In the genomic region with DNA sequence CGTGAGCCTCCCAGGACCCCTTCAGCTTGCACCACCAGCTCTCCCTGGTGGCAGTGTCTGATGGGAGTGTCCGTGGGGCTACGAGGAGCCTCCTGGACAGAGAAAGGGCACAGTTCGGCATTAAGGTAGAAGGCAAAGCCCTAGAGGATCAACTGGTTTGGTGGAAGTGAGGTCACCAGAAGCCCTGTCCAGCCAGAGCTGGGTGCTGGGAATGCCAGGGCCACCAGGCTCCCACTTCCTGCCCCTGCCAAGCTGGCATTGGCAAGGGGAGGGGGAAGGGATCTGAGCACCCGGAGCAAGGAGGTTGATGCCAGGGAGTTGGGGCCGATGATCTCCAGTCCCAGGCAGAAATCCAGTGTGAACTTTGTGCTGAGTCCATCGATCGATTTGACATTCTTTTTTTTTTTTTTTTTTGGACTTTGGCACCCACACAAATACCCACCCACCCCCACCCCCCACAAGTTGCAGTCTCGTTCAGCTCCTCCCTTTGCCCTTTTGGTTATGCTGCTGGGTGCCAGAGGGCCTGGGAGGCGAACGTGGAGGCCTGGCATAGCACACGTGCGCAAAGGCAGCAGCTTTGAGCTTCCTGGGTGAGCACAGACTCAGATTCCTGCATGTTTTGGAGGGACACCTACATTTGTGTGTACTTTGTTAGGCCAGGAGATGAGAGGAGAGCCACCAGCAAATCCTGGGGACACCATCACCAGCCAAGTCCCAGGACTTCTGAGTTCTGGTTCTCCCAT, we compare ENCODE assay signal across 1 cellular context.
A peak's percentile ranks its signal among the peaks of the same experiment; 100 is the strongest.
TF ChIP-seq lines count a peak whose summit lies in the region.

No MANE protein-coding gene starts in this region.

TF ChIP-seq in HepG2, 621 proteins besides CTCF, POLR2A, EP300 and RAD21 (continued from another document and continues in another):
- TF ChIP-seq, protein P1, sequence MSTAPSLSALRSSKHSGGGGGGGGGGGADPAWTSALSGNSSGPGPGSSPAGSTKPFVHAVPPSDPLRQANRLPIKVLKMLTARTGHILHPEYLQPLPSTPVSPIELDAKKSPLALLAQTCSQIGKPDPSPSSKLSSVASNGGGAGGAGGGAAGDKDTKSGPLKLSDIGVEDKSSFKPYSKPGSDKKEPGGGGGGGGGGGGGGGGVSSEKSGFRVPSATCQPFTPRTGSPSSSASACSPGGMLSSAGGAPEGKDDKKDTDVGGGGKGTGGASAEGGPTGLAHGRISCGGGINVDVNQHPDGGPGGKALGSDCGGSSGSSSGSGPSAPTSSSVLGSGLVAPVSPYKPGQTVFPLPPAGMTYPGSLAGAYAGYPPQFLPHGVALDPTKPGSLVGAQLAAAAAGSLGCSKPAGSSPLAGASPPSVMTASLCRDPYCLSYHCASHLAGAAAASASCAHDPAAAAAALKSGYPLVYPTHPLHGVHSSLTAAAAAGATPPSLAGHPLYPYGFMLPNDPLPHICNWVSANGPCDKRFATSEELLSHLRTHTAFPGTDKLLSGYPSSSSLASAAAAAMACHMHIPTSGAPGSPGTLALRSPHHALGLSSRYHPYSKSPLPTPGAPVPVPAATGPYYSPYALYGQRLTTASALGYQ (CRISPR knock-in tag; IDR thresholded peaks at IDR 0.05): peak; percentile 86; the same call in 1 of the 2 replicates
- TF ChIP-seq POLR2AphosphoS5 (IDR thresholded peaks at IDR 0.05; ENCODE audit: low read depth, low read length): peak; percentile 89
- TF ChIP-seq SUZ12 (IDR thresholded peaks at IDR 0.05; ENCODE audit: low read depth, low read length): no peak
- TF ChIP-seq, protein P2, sequence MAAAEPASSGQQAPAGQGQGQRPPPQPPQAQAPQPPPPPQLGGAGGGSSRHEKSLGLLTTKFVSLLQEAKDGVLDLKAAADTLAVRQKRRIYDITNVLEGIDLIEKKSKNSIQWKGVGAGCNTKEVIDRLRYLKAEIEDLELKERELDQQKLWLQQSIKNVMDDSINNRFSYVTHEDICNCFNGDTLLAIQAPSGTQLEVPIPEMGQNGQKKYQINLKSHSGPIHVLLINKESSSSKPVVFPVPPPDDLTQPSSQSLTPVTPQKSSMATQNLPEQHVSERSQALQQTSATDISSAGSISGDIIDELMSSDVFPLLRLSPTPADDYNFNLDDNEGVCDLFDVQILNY (CRISPR knock-in tag; conservative IDR thresholded peaks at IDR 0.05): no peak
- TF ChIP-seq RNF2 (conservative IDR thresholded peaks at IDR 0.05; ENCODE audit: low read depth): peak; percentile 74
- TF ChIP-seq MEF2D (CRISPR knock-in tag; IDR thresholded peaks at IDR 0.05): peak; percentile 80; the same call in 1 of the 2 replicates
- TF ChIP-seq, protein P3, sequence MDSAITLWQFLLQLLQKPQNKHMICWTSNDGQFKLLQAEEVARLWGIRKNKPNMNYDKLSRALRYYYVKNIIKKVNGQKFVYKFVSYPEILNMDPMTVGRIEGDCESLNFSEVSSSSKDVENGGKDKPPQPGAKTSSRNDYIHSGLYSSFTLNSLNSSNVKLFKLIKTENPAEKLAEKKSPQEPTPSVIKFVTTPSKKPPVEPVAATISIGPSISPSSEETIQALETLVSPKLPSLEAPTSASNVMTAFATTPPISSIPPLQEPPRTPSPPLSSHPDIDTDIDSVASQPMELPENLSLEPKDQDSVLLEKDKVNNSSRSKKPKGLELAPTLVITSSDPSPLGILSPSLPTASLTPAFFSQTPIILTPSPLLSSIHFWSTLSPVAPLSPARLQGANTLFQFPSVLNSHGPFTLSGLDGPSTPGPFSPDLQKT (CRISPR knock-in tag; IDR thresholded peaks at IDR 0.05; ENCODE audit: borderline replicate concordance): peak; percentile 50; the same call in 1 of the 2 replicates
- TF ChIP-seq NCOA1 (CRISPR knock-in tag; IDR thresholded peaks at IDR 0.05): peak; percentile 62
- TF ChIP-seq ZNF263 (CRISPR knock-in tag; IDR thresholded peaks at IDR 0.05): peak; percentile 81
- 0 out of 2 replicates have a peak, but pooled peaks have one; percentile 26 for TF ChIP-seq ZFAT (CRISPR knock-in tag; conservative IDR thresholded peaks at IDR 0.05)
- peak; percentile 19 for TF ChIP-seq CCAR2 (optimal IDR thresholded peaks at IDR 0.05; ENCODE audit: low read depth, low read length)
- peak; percentile 18; the same call in 1 of the 2 replicates for TF ChIP-seq NR1H2 (CRISPR knock-in tag; IDR thresholded peaks at IDR 0.05; ENCODE audit: borderline replicate concordance, low read depth)
- TF ChIP-seq ZNF264 (CRISPR knock-in tag; IDR thresholded peaks at IDR 0.05): peak; percentile 84
- TF ChIP-seq, protein P4, sequence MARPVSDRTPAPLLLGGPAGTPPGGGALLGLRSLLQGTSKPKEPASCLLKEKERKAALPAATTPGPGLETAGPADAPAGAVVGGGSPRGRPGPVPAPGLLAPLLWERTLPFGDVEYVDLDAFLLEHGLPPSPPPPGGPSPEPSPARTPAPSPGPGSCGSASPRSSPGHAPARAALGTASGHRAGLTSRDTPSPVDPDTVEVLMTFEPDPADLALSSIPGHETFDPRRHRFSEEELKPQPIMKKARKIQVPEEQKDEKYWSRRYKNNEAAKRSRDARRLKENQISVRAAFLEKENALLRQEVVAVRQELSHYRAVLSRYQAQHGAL (CRISPR knock-in tag; IDR thresholded peaks at IDR 0.05; ENCODE audit: not compliant biosample characterization): peak; percentile 58
- TF ChIP-seq, protein P5, sequence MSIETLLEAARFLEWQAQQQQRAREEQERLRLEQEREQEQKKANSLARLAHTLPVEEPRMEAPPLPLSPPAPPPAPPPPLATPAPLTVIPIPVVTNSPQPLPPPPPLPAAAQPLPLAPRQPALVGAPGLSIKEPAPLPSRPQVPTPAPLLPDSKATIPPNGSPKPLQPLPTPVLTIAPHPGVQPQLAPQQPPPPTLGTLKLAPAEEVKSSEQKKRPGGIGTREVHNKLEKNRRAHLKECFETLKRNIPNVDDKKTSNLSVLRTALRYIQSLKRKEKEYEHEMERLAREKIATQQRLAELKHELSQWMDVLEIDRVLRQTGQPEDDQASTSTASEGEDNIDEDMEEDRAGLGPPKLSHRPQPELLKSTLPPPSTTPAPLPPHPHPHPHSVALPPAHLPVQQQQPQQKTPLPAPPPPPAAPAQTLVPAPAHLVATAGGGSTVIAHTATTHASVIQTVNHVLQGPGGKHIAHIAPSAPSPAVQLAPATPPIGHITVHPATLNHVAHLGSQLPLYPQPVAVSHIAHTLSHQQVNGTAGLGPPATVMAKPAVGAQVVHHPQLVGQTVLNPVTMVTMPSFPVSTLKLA (IDR thresholded peaks at IDR 0.05): peak; percentile 84
- peak; percentile 79 for TF ChIP-seq MEIS2 (CRISPR knock-in tag; IDR thresholded peaks at IDR 0.05)
- no peak; the same call in 1 of the 2 replicates for TF ChIP-seq XBP1 (CRISPR knock-in tag; IDR thresholded peaks at IDR 0.05)
- TF ChIP-seq SOX5 (CRISPR knock-in tag; IDR thresholded peaks at IDR 0.05; ENCODE audit: borderline replicate concordance): peak; percentile 79
- TF ChIP-seq NFKB2 (CRISPR knock-in tag; IDR thresholded peaks at IDR 0.05; ENCODE audit: borderline replicate concordance): peak; percentile 93
- TF ChIP-seq ZNF430 (CRISPR knock-in tag; IDR thresholded peaks at IDR 0.05): peak; percentile 84
- no peak for TF ChIP-seq PRMT3 (CRISPR knock-in tag; IDR thresholded peaks at IDR 0.05; ENCODE audit: borderline replicate concordance, low read depth)
- TF ChIP-seq MAFG (CRISPR knock-in tag; IDR thresholded peaks at IDR 0.05): no peak
- no peak for TF ChIP-seq ZFP36 (IDR thresholded peaks at IDR 0.05; ENCODE audit: borderline replicate concordance, low read depth, low read length, partially characterized antibody)
- TF ChIP-seq, protein P6, sequence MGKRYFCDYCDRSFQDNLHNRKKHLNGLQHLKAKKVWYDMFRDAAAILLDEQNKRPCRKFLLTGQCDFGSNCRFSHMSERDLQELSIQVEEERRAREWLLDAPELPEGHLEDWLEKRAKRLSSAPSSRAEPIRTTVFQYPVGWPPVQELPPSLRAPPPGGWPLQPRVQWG (CRISPR knock-in tag; IDR thresholded peaks at IDR 0.05; ENCODE audit: borderline replicate concordance, low read depth): no peak; the same call in 1 of the 2 replicates
- TF ChIP-seq, protein P7, sequence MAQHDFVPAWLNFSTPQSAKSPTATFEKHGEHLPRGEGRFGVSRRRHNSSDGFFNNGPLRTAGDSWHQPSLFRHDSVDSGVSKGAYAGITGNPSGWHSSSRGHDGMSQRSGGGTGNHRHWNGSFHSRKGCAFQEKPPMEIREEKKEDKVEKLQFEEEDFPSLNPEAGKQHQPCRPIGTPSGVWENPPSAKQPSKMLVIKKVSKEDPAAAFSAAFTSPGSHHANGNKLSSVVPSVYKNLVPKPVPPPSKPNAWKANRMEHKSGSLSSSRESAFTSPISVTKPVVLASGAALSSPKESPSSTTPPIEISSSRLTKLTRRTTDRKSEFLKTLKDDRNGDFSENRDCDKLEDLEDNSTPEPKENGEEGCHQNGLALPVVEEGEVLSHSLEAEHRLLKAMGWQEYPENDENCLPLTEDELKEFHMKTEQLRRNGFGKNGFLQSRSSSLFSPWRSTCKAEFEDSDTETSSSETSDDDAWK (CRISPR knock-in tag; IDR thresholded peaks at IDR 0.05): no peak
- TF ChIP-seq FOXK1 (CRISPR knock-in tag; IDR thresholded peaks at IDR 0.05; ENCODE audit: borderline replicate concordance, low read depth): peak; percentile 70; the same call in 1 of the 2 replicates
- 0 out of 2 replicates have a peak, but pooled peaks have one; percentile 12 for TF ChIP-seq NFYB (CRISPR knock-in tag; IDR thresholded peaks at IDR 0.05)
- TF ChIP-seq ZSCAN20 (CRISPR knock-in tag; IDR thresholded peaks at IDR 0.05; ENCODE audit: borderline replicate concordance): peak; percentile 79; the same call in 1 of the 2 replicates
- TF ChIP-seq, protein P8, sequence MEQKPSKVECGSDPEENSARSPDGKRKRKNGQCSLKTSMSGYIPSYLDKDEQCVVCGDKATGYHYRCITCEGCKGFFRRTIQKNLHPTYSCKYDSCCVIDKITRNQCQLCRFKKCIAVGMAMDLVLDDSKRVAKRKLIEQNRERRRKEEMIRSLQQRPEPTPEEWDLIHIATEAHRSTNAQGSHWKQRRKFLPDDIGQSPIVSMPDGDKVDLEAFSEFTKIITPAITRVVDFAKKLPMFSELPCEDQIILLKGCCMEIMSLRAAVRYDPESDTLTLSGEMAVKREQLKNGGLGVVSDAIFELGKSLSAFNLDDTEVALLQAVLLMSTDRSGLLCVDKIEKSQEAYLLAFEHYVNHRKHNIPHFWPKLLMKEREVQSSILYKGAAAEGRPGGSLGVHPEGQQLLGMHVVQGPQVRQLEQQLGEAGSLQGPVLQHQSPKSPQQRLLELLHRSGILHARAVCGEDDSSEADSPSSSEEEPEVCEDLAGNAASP (CRISPR knock-in tag; IDR thresholded peaks at IDR 0.05; ENCODE audit: borderline replicate concordance): peak; percentile 74; the same call in 1 of the 2 replicates
- no peak for TF ChIP-seq FLYWCH1 (CRISPR knock-in tag; IDR thresholded peaks at IDR 0.05)
- peak; percentile 60; the same call in 1 of the 2 replicates for TF ChIP-seq ZNF530 (CRISPR knock-in tag; IDR thresholded peaks at IDR 0.05; ENCODE audit: low read depth)
- TF ChIP-seq, protein P9, sequence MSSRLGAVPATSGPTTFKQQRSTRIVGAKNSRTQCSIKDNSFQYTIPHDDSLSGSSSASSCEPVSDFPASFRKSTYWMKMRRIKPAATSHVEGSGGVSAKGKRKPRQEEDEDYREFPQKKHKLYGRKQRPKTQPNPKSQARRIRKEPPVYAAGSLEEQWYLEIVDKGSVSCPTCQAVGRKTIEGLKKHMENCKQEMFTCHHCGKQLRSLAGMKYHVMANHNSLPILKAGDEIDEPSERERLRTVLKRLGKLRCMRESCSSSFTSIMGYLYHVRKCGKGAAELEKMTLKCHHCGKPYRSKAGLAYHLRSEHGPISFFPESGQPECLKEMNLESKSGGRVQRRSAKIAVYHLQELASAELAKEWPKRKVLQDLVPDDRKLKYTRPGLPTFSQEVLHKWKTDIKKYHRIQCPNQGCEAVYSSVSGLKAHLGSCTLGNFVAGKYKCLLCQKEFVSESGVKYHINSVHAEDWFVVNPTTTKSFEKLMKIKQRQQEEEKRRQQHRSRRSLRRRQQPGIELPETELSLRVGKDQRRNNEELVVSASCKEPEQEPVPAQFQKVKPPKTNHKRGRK (CRISPR knock-in tag; IDR thresholded peaks at IDR 0.05): no peak
- TF ChIP-seq ARNT2 (CRISPR knock-in tag; IDR thresholded peaks at IDR 0.05; ENCODE audit: low read depth): peak; percentile 71; the same call in 1 of the 2 replicates
- TF ChIP-seq ZNF790 (CRISPR knock-in tag; IDR thresholded peaks at IDR 0.05; ENCODE audit: borderline replicate concordance): no peak; the same call in 1 of the 2 replicates
- TF ChIP-seq ZNF614 (CRISPR knock-in tag; IDR thresholded peaks at IDR 0.05; ENCODE audit: borderline replicate concordance): 0 out of 2 replicates have a peak, but pooled peaks have one; percentile 34
- TF ChIP-seq FOXA3 (CRISPR knock-in tag; IDR thresholded peaks at IDR 0.05): peak; percentile 72
- TF ChIP-seq HNRNPH1 (optimal IDR thresholded peaks at IDR 0.05; ENCODE audit: low read depth, low read length): no peak
- TF ChIP-seq KLF15 (CRISPR knock-in tag; IDR thresholded peaks at IDR 0.05; ENCODE audit: borderline replicate concordance): 0 out of 2 replicates have a peak, but pooled peaks have one; percentile 86
- peak; percentile 87 for TF ChIP-seq MED8 (CRISPR knock-in tag; IDR thresholded peaks at IDR 0.05; ENCODE audit: insufficient replicate concordance)
- TF ChIP-seq, protein P10, sequence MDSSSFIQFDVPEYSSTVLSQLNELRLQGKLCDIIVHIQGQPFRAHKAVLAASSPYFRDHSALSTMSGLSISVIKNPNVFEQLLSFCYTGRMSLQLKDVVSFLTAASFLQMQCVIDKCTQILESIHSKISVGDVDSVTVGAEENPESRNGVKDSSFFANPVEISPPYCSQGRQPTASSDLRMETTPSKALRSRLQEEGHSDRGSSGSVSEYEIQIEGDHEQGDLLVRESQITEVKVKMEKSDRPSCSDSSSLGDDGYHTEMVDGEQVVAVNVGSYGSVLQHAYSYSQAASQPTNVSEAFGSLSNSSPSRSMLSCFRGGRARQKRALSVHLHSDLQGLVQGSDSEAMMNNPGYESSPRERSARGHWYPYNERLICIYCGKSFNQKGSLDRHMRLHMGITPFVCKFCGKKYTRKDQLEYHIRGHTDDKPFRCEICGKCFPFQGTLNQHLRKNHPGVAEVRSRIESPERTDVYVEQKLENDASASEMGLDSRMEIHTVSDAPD (CRISPR knock-in tag; IDR thresholded peaks at IDR 0.05): 0 out of 2 replicates have a peak, but pooled peaks have one; percentile 77
- TF ChIP-seq, protein P11, sequence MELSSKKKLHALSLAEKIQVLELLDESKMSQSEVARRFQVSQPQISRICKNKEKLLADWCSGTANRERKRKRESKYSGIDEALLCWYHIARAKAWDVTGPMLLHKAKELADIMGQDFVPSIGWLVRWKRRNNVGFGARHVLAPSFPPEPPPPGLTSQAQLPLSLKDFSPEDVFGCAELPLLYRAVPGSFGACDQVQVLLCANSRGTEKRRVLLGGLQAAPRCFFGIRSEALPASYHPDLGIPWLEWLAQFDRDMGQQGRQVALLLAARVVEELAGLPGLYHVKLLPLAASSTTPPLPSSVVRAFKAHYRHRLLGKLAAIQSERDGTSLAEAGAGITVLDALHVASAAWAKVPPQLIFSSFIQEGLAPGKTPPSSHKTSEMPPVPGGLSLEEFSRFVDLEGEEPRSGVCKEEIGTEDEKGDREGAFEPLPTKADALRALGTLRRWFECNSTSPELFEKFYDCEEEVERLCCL (CRISPR knock-in tag; IDR thresholded peaks at IDR 0.05; ENCODE audit: borderline replicate concordance): peak; percentile 66; the same call in 1 of the 2 replicates
- TF ChIP-seq NAIF1 (CRISPR knock-in tag; IDR thresholded peaks at IDR 0.05; ENCODE audit: borderline replicate concordance): no peak; the same call in 1 of the 2 replicates
- peak; percentile 87 for TF ChIP-seq RXRB (CRISPR knock-in tag; IDR thresholded peaks at IDR 0.05; ENCODE audit: borderline replicate concordance)
